35 cellular contexts compared by ENCODE assay signal in genomic region chr7:131252976-131253375, GRCh38.
"Had no signal": no experiment of that assay in that cellular context is flagged by ENCODE, and none has a peak within 500 bp of the region (broad histone marks: within the 10 kb centered on the region; RNA-seq: fewer than 3 reads in every experiment).

No MANE protein-coding gene starts in this region.

- H3K27me3 ChIP-seq: MG63 had no signal

- DNase-seq: Karpas-422, Kasumi-1, MG63, MM.1S, MV-4-11, NCI-H1048, NCI-H1092, NCI-H1092 treated with DMSO at 0.1 percent for 48 hours, NCI-H1105, NCI-H1105 treated with DMSO at 0.1 percent for 48 hours, NCI-H1417, NCI-H1417 treated with DMSO at 0.1 percent for 48 hours, NCI-H1436, NCI-H1436 treated with DMSO at 0.1 percent for 48 hours, NCI-H146, NCI-H1694, NCI-H1694 treated with DMSO at 0.1 percent for 48 hours, NCI-H187, NCI-H187 treated with DMSO at 0.1 percent for 48 hours, NCI-H1930, NCI-H2029 treated with DMSO at 0.1 percent for 48 hours, NCI-H2081, NCI-H2081 treated with DMSO at 0.1 percent for 48 hours, NCI-H2107, NCI-H2171, NCI-H2171 treated with DMSO at 0.1 percent for 48 hours, NCI-H2227 treated with DMSO at 0.1 percent for 48 hours, NCI-H226, NCI-H345, NCI-H446, NCI-H446 treated with DMSO at 0.1 percent for 48 hours, NCI-H510A, NCI-H510A treated with DMSO at 0.1 percent for 48 hours, NCI-H524, NCI-H524 treated with DMSO at 0.1 percent for 48 hours had no signal

- H3K4me3 ChIP-seq: MG63 had no signal

- H3K36me3 ChIP-seq: MG63 had no signal
